ENCODE assay signal across 8 cellular contexts in genomic region chr3:160399347-160400047, GRCh38. TPM values are rescaled to one million over a fixed set of nuclear protein-coding genes. Genes with fewer than 3 reads are reported as not detected.
DNase-seq lines count a peak whose midpoint lies in the region; ATAC-seq and TF ChIP-seq lines count a peak whose summit lies in the region.

TSS of gene SMC4 (plus strand) at chr3:160399650. CDS start at chr3:160400827, 1,177 bp downstream.

- H3K9me3 Mint-ChIP-seq in T-helper 1 cell treated with Interleukin-12 subunit alpha and Interleukin-12 subunit beta and Interleukin-4 antibody, amounts not matched to agents 30 μg/mL and 1 μg/mL, for 36 hours: no peaks in the 10 kb centered on the region
- no peaks in the 10 kb centered on the region for H3K9me3 Mint-ChIP-seq in progenitor cell of endocrine pancreas (ENCODE audit: low read depth)

- under 1% methylated on average over 47 of the region's 47 CpGs for WGBS in urinary bladder

- H3K36me3 ChIP-seq in left ventricle myocardium inferior (no peaks in the 10 kb centered on the region), urinary bladder (ENCODE audit: insufficient read depth) (no peaks in the 10 kb centered on the region)

- H3K9me3 ChIP-seq in left ventricle myocardium inferior (replicated peaks): no peaks in the 10 kb centered on the region

- peaks cover 4% of the 10 kb centered on the region for H3K27me3 Mint-ChIP-seq in T-helper 1 cell treated with Interleukin-12 subunit alpha and Interleukin-12 subunit beta and Interleukin-4 antibody, amounts not matched to agents 30 μg/mL and 1 μg/mL, for 36 hours (ENCODE audit: low read depth)
- H3K27me3 Mint-ChIP-seq in progenitor cell of endocrine pancreas: no peaks in the 10 kb centered on the region

- H3K27ac ChIP-seq in left ventricle myocardium inferior (replicated peaks): peak within 1 kb of the TSS; percentile 88
- H3K27ac ChIP-seq in urinary bladder (ENCODE audit: low read depth): peak within 1 kb of the TSS; percentile 74

- peaks cover 38% of the 10 kb centered on the region for H3K36me3 Mint-ChIP-seq in T-helper 1 cell treated with Interleukin-12 subunit alpha and Interleukin-12 subunit beta and Interleukin-4 antibody, amounts not matched to agents 30 μg/mL and 1 μg/mL, for 36 hours (ENCODE audit: low read depth)
- no peaks in the 10 kb centered on the region for H3K36me3 Mint-ChIP-seq in progenitor cell of endocrine pancreas (ENCODE audit: insufficient read depth)

- ATAC-seq in GM18498 (IDR thresholded peaks at IDR 0.05; ENCODE audit: unreplicated experiment) (peak; percentile 51), HG02938 (IDR thresholded peaks at IDR 0.05; ENCODE audit: unreplicated experiment) (peak; percentile 45)

- H3K4me3 ChIP-seq in left ventricle myocardium inferior (peak within 1 kb of the TSS; percentile 81), urinary bladder (ENCODE audit: low read depth, low read length) (peak within 1 kb of the TSS; percentile 82)

- peak within 1 kb of the TSS; percentile 100 for H3K27ac Mint-ChIP-seq in T-helper 1 cell treated with Interleukin-12 subunit alpha and Interleukin-12 subunit beta and Interleukin-4 antibody, amounts not matched to agents 30 μg/mL and 1 μg/mL, for 36 hours
- peak within 1 kb of the TSS; percentile 100 for H3K27ac Mint-ChIP-seq in progenitor cell of endocrine pancreas

- peak; percentile 98 for DNase-seq in NCI-H1694 treated with DMSO at 0.1 percent for 48 hours (lab: John Stamatoyannopoulos, UW)
- peak; percentile 90 for DNase-seq in amniotic epithelial cell (ENCODE audit: low read depth)
- peak; percentile 39 for DNase-seq in left ventricle myocardium inferior
- peak; percentile 72 for DNase-seq in progenitor cell of endocrine pancreas (ENCODE audit: low spot score, unreplicated experiment)

- TF ChIP-seq CTCF in left ventricle myocardium inferior (IDR thresholded peaks at IDR 0.05; ENCODE audit: borderline replicate concordance) (no peak), progenitor cell of endocrine pancreas (IDR thresholded peaks at IDR 0.05; ENCODE audit: unreplicated experiment) (no peak)

- H3K4me1 ChIP-seq in left ventricle myocardium inferior: peaks cover 60% of the 10 kb centered on the region
- no peaks in the 10 kb centered on the region for H3K4me1 ChIP-seq in urinary bladder (ENCODE audit: insufficient read depth)

- H3K27me3 ChIP-seq in left ventricle myocardium inferior (ENCODE audit: low read depth): no peaks in the 10 kb centered on the region

- H3K4me3 Mint-ChIP-seq in T-helper 1 cell treated with Interleukin-12 subunit alpha and Interleukin-12 subunit beta and Interleukin-4 antibody, amounts not matched to agents 30 μg/mL and 1 μg/mL, for 36 hours: peak within 1 kb of the TSS; percentile 96
- H3K4me3 Mint-ChIP-seq in progenitor cell of endocrine pancreas (ENCODE audit: low read depth): peak within 1 kb of the TSS; percentile 96

- intact Hi-C loops in left ventricle myocardium inferior (cut with micrococcal nuclease): no loop called here

- peaks cover 47% of the 10 kb centered on the region for H3K4me1 Mint-ChIP-seq in T-helper 1 cell treated with Interleukin-12 subunit alpha and Interleukin-12 subunit beta and Interleukin-4 antibody, amounts not matched to agents 30 μg/mL and 1 μg/mL, for 36 hours (ENCODE audit: low read depth)
- H3K4me1 Mint-ChIP-seq in progenitor cell of endocrine pancreas (ENCODE audit: low read depth): peaks cover 38% of the 10 kb centered on the region

RNA-seq across cellular contexts. Expression of gene SMC4, which starts in this region (rescaled TPM):
- 18.4 TPM for total RNA-seq in left ventricle myocardium inferior
- 79.1 and 83.2 TPM in 2 replicates for total RNA-seq in progenitor cell of endocrine pancreas
- total RNA-seq in urinary bladder: 205 TPM
- 14.5 TPM for polyA plus RNA-seq in urinary bladder

Comparison
In these comparisons a context has a peak if more than half of its experiments do, and no peak if none do; other contexts are left out.
1. Peak in every context shown above with its lines: DNase-seq, ATAC-seq, H3K4me3 ChIP-seq and H3K27ac ChIP-seq.
2. DNase-seq: peak in every context shown above with its lines; median percentile 98 in NCI-H1694 treated with DMSO at 0.1 percent for 48 hours; 90 in amniotic epithelial cell; 72 in progenitor cell of endocrine pancreas; 39 in left ventricle myocardium inferior.